8 cellular contexts compared by ENCODE assay signal in the genomic region with DNA sequence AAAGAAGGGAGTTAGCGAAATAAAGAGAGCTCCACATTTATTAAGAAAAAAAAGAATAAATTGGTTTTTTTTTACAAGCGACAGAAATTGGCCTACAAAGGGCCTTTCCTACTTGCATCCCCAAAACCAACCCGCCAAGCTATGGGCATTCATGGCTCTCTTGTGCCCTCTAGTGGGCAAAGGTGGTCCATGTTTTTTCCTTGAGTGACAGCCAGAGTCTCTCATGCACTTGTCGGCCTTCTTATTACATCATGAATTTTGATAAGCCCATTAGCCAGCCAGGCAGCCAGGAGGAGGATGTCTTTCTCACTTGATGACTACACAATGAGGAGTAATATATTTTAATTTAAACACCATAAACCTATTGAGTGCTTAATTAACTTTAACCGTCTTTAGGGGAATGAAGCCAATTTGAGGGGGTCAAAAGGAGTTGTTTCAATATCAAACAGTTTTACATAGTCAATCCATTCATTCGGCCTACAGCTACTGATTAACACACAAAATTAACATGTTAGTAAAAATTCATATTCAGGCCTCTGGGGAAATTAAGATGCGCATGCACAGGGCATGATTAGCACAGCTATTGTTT.
DNase-seq lines count a peak whose midpoint lies in the region; ATAC-seq and TF ChIP-seq lines count a peak whose summit lies in the region.

No MANE protein-coding gene starts in this region.

- no peaks in the 10 kb centered on the region for H3K36me3 ChIP-seq in GM06990 (ENCODE audit: control insufficient read depth, insufficient read depth, low read length)
- no peaks in the 10 kb centered on the region for H3K36me3 ChIP-seq in HCT116 (ENCODE audit: control insufficient read depth in 1 of 2, insufficient read depth in 2 of 2, low read length in 2 of 2)
- H3K36me3 ChIP-seq in SK-N-MC (ENCODE audit: insufficient read depth, low read length), result no peaks in the 10 kb centered on the region

- peak; percentile 89 for TF ChIP-seq CTCF in GM06990 (IDR thresholded peaks at IDR 0.05; ENCODE audit: insufficient read depth, low read length, poor library complexity, severe bottlenecking)
- TF ChIP-seq CTCF in HCT116 (IDR thresholded peaks at IDR 0.05 in 2 of 3, conservative IDR thresholded peaks at IDR 0.05 in 1 of 3; ENCODE audit: borderline replicate concordance in 1 of 3, insufficient read depth in 1 of 3, low read depth in 2 of 3, low read length in 2 of 3), result peak; percentile 77 to 85 (median 81)

- H3K4me1 Mint-ChIP-seq in activated naive CD4-positive, alpha-beta T cell treated with anti-CD3 and anti-CD28 coated beads for 36 hours (ENCODE audit: low read depth), result peaks cover 6% of the 10 kb centered on the region

- H3K27me3 Mint-ChIP-seq in activated naive CD4-positive, alpha-beta T cell treated with anti-CD3 and anti-CD28 coated beads for 36 hours (ENCODE audit: low read depth), result no peaks in the 10 kb centered on the region

- peak; percentile 93 for TF ChIP-seq RAD21 in HCT116 (IDR thresholded peaks at IDR 0.05; ENCODE audit: low read depth)

- DNase-seq in GM06990 (ENCODE audit: extremely low read depth, insufficient read length) (no peak), HCT116 (ENCODE audit: low read depth, low spot score) (peak; percentile 90), NAMALWA (ENCODE audit: low spot score) (peak; percentile 93), SK-N-MC (ENCODE audit: low read depth, low spot score) (peak; percentile 53), glomerular visceral epithelial cell (ENCODE audit: extremely low spot score) (peak; percentile 77), posterior cingulate gyrus (peak; percentile 41 to 94 (median 84)), ureter (ENCODE audit: low spot score) (peak; percentile 86)
- DNase-seq in activated naive CD4-positive, alpha-beta T cell treated with anti-CD3 and anti-CD28 coated beads for 36 hours, result peak; percentile 91

- H3K4me3 Mint-ChIP-seq in activated naive CD4-positive, alpha-beta T cell treated with anti-CD3 and anti-CD28 coated beads for 36 hours, result no peak overlapping the region

- RAD21 ChIA-PET in HCT116 (lab: Charles Lee; ENCODE audit: low non-redundant PET in 1 of 2, low total read pairs in 2 of 2, uncharacterized antibody in 2 of 2, unreplicated experiment in 2 of 2), result interaction anchor here (0.7 to 0.8 kb wide), 2 partner anchors 124 to 774 kb away, joined by 3 to 4 read pairs; no protein-coding TSS in a partner anchor

- no peak overlapping the region for H3K27ac ChIP-seq in HCT116 (ENCODE audit: low read depth, low read length)
- H3K27ac ChIP-seq in SK-N-MC, result no peak overlapping the region

- POLR2A ChIA-PET in HCT116 (lab: Charles Lee), result no interaction called here

- H3K27ac Mint-ChIP-seq in activated naive CD4-positive, alpha-beta T cell treated with anti-CD3 and anti-CD28 coated beads for 36 hours, result no peak overlapping the region

- ATAC-seq in HCT116, result peak; percentile 83

- no peaks in the 10 kb centered on the region for H3K27me3 ChIP-seq in GM06990 (replicated peaks; ENCODE audit: control insufficient read depth, insufficient read depth, low read length)
- H3K27me3 ChIP-seq in HCT116 (ENCODE audit: insufficient read depth, low read length), result no peaks in the 10 kb centered on the region

- H3K36me3 Mint-ChIP-seq in activated naive CD4-positive, alpha-beta T cell treated with anti-CD3 and anti-CD28 coated beads for 36 hours (ENCODE audit: low read depth), result no peaks in the 10 kb centered on the region

- H4K20me1 ChIP-seq in HCT116 (ENCODE audit: insufficient read depth), result no peaks in the 10 kb centered on the region

- CTCF ChIA-PET in HCT116 (lab: Charles Lee), result interaction anchor here (0.6 to 3.6 kb wide), 23 partner anchors 9 to 1069 kb away, joined by 3 to 22 read pairs (median 4); a partner anchor contains a TSS
- CTCF ChIA-PET in activated naive CD4-positive, alpha-beta T cell treated with anti-CD3 and anti-CD28 coated beads for 36 hours (lab: Charles Lee), result interaction anchor here (0.5 to 5.2 kb wide), 41 partner anchors 10 to 1067 kb away, joined by 3 to 111 read pairs (median 4); no protein-coding TSS in a partner anchor

- H3K4me3 ChIP-seq in GM06990 (replicated peaks; ENCODE audit: low read depth, low read length), result no peak overlapping the region
- H3K4me3 ChIP-seq in HCT116 (replicated peaks in 1 of 2; ENCODE audit: low read depth in 1 of 2, low read length in 2 of 2), result no peak overlapping the region
- no peak overlapping the region for H3K4me3 ChIP-seq in SK-N-MC

- H3K9ac ChIP-seq in HCT116 (ENCODE audit: low read length), result no peak overlapping the region
- no peak overlapping the region for H3K9ac ChIP-seq in SK-N-MC (ENCODE audit: insufficient read length)

- H3K9me3 Mint-ChIP-seq in activated naive CD4-positive, alpha-beta T cell treated with anti-CD3 and anti-CD28 coated beads for 36 hours, result no peaks in the 10 kb centered on the region

- TF ChIP-seq POLR2A in HCT116 (IDR thresholded peaks at IDR 0.05; ENCODE audit: borderline replicate concordance, extremely low read depth, insufficient read depth, insufficient read length), result no peak

- intact Hi-C loops in HCT116 (cut with micrococcal nuclease) (loop anchor here (2.0 to 10.0 kb wide), 5 partner anchors 121 to 832 kb away; no protein-coding TSS in a partner anchor), posterior cingulate gyrus (cut with DNase I) (loop anchor here (1.0 to 10.0 kb wide), 3 partner anchors 118 to 939 kb away; no protein-coding TSS in a partner anchor)
- intact Hi-C loops in activated naive CD4-positive, alpha-beta T cell treated with anti-CD3 and anti-CD28 coated beads for 36 hours (cut with micrococcal nuclease), result loop anchor here (1.0 to 10.0 kb wide), 7 partner anchors 121 to 1069 kb away; no protein-coding TSS in a partner anchor

- peak overlapping the region; percentile 80 for H2AFZ ChIP-seq in HCT116 (ENCODE audit: low read depth, low read length, poor library complexity, severe bottlenecking)

- H3K79me2 ChIP-seq in HCT116 (ENCODE audit: insufficient read depth, low read length), result no peaks in the 10 kb centered on the region

- no peaks in the 10 kb centered on the region for H3K4me1 ChIP-seq in HCT116 (ENCODE audit: control insufficient read depth in 1 of 2, insufficient read depth in 2 of 2, low read length in 2 of 2)

- BruUV-seq in HCT116 (replicated peaks; lab: Mats Ljungman, UMichigan), result no TSS peak

- no peaks in the 10 kb centered on the region for H3K9me2 ChIP-seq in HCT116 (ENCODE audit: insufficient read depth)

- H3K9me3 ChIP-seq in HCT116 (ENCODE audit: control insufficient read depth in 1 of 2, insufficient read depth in 1 of 2, low read depth in 1 of 2, low read length in 2 of 2), result no peaks in the 10 kb centered on the region
- H3K9me3 ChIP-seq in SK-N-MC (ENCODE audit: low read depth, low read length), result no peaks in the 10 kb centered on the region

- no peak overlapping the region for H3K4me2 ChIP-seq in HCT116 (ENCODE audit: low read length)

TF ChIP-seq in HCT116, 20 proteins besides CTCF, POLR2A, EP300 and RAD21:
- peak; percentile 70; the same call in 1 of the 2 replicates for TF ChIP-seq CBX3 (IDR thresholded peaks at IDR 0.05; ENCODE audit: low read depth)
- TF ChIP-seq YY1 (IDR thresholded peaks at IDR 0.05; ENCODE audit: extremely low read depth, insufficient replicate concordance, low read depth, low read length), result no peak
